Comparison of ENCODE assay signal across 8 cellular contexts in the genomic region with DNA sequence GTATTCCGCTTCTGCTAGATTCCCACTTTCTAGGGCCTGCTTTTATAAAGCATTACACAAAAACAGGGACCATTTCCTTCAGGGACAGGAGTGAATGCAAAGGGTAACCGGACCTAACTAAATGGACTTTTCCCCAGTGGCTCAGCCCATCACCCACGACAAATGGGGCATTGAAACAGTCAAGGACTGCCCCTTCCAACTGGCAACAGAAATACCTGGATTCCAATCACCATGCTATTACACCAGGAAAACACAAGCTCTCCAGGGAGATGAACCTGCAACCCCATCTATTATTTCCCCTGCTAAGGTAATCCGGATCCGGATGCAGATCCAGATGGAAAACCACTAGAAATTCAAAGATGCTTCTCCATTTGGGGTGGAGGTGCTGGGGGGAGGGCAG. TPM values are rescaled to one million over a fixed set of nuclear protein-coding genes. Genes with fewer than 3 reads are reported as not detected.
DNase-seq lines count a peak whose midpoint lies in the region; ATAC-seq and TF ChIP-seq lines count a peak whose summit lies in the region.

No MANE protein-coding gene starts in this region.

- ATAC-seq in body of pancreas (no peak), GM21515 (IDR thresholded peaks at IDR 0.05; ENCODE audit: unreplicated experiment) (no peak), GM21447 (IDR thresholded peaks at IDR 0.05; ENCODE audit: unreplicated experiment) (no peak)

- H3K4me1 ChIP-seq in HEK293 (ENCODE audit: control insufficient read depth, insufficient read depth, low read length) (peaks cover 17% of the 10 kb centered on the region), body of pancreas (peaks cover 21% of the 10 kb centered on the region), mesodermal cell (ENCODE audit: control insufficient read depth, insufficient read depth, low read length, poor library complexity, severe bottlenecking) (peaks cover 4% of the 10 kb centered on the region)

- WGBS in body of pancreas, 2 donors, result 17 to 22% methylated on average over 5 of the region's 5 CpGs
- WGBS in mesodermal cell (ENCODE audit: insufficient coverage in 2 of 2), 2 experiments, result 50% methylated on average over 2 to 3 of the region's 5 CpGs
- WGBS in lower leg skin, 2 donors, result 31 to 37% methylated on average over 5 of the region's 5 CpGs

- intact Hi-C loops in body of pancreas (cut with DNase I), result no loop called here
- intact Hi-C loops in lower leg skin (cut with DNase I; ENCODE audit: low total_unique reads), result no loop called here

- H3K27ac ChIP-seq in HEK293 (ENCODE audit: extremely low read depth, low read depth, low read length) (peak overlapping the region; percentile 86), body of pancreas (peak overlapping the region in 3 of 4 donors; percentile 79 to 91 (median 86)), mesodermal cell (ENCODE audit: low read depth, low read length, severe bottlenecking) (no peak overlapping the region)

- H3K4me3 ChIP-seq in AG09309 (ENCODE audit: control insufficient read depth, low read depth, low read length), result peak overlapping the region; percentile 71
- H3K4me3 ChIP-seq in HEK293 (ENCODE audit: low read depth, low read length), result peak overlapping the region; percentile 90
- H3K4me3 ChIP-seq in body of pancreas, result peak overlapping the region in 1 of 2 donors; percentile 51
- peak overlapping the region; percentile 84 for H3K4me3 ChIP-seq in mesodermal cell (ENCODE audit: extremely low read depth, insufficient read depth, low read length, poor library complexity, severe bottlenecking)
- H3K4me3 ChIP-seq in lower leg skin (ENCODE audit: low read depth, poor library complexity, severe bottlenecking), result no peak overlapping the region

- no peaks in the 10 kb centered on the region for H3K27me3 ChIP-seq in body of pancreas

- POLR2A ChIA-PET in HEK293 (lab: Yijun Ruan, JAX), result interaction anchor here (0.7 to 2.8 kb wide), 27 partner anchors 8 to 480 kb away, joined by 3 to 56 read pairs (median 7); a partner anchor contains a TSS

- H3K9me3 ChIP-seq in HEK293 (ENCODE audit: control insufficient read depth, insufficient read depth, low read depth, low read length) (no peaks in the 10 kb centered on the region), body of pancreas (no peaks in the 10 kb centered on the region), mesodermal cell (ENCODE audit: control insufficient read depth, low read length) (no peaks in the 10 kb centered on the region)

- DNase-seq in AG09309 (ENCODE audit: low read depth), result no peak
- no peak for DNase-seq in body of pancreas
- no peak for DNase-seq in medulla oblongata (ENCODE audit: extremely low spot score)
- DNase-seq in lower leg skin (ENCODE audit: low spot score in 2 of 2), result no peak

- TF ChIP-seq POLR2A in body of pancreas (IDR thresholded peaks at IDR 0.05), result no peak
- TF ChIP-seq POLR2A in lower leg skin (IDR thresholded peaks at IDR 0.05), result no peak

- H3K36me3 ChIP-seq in HEK293 (ENCODE audit: control insufficient read depth in 2 of 2, insufficient read depth in 1 of 2, low read length in 2 of 2) (peaks cover 20 to 21% of the 10 kb centered on the region in 2 experiments), body of pancreas (replicated peaks in 1 of 2; ENCODE audit: insufficient read depth in 1 of 2, low read depth in 2 of 2) (no peaks in the 10 kb centered on the region), mesodermal cell (ENCODE audit: control insufficient read depth, insufficient read depth, low read length) (peaks cover 21% of the 10 kb centered on the region)

- no peak for TF ChIP-seq CTCF in AG09309 (IDR thresholded peaks at IDR 0.05; ENCODE audit: control insufficient read depth, insufficient read depth, low read depth, low read length, missing control alignments)
- no peak for TF ChIP-seq CTCF in HEK293 (tag by site-specific recombination; IDR thresholded peaks at IDR 0.05)
- TF ChIP-seq CTCF in body of pancreas (IDR thresholded peaks at IDR 0.05), result no peak
- no peak for TF ChIP-seq CTCF in lower leg skin (IDR thresholded peaks at IDR 0.05)

- CTCF ChIA-PET in HEK293 (lab: Yijun Ruan, JAX), result interaction anchor here (0.6 to 1.4 kb wide), 5 partner anchors 10 to 159 kb away, joined by 3 to 7 read pairs (median 4); no protein-coding TSS in a partner anchor

TF ChIP-seq in HEK293, 187 proteins besides CTCF, POLR2A, EP300 and RAD21:
- TF ChIP-seq IKZF3 (tag by site-specific recombination; IDR thresholded peaks at IDR 0.05), result 0 out of 2 replicates have a peak, but pooled peaks have one; percentile 6
- TF ChIP-seq ZNF654 (tag by site-specific recombination; IDR thresholded peaks at IDR 0.05; ENCODE audit: low read depth), result no peak
- TF ChIP-seq, protein P1, sequence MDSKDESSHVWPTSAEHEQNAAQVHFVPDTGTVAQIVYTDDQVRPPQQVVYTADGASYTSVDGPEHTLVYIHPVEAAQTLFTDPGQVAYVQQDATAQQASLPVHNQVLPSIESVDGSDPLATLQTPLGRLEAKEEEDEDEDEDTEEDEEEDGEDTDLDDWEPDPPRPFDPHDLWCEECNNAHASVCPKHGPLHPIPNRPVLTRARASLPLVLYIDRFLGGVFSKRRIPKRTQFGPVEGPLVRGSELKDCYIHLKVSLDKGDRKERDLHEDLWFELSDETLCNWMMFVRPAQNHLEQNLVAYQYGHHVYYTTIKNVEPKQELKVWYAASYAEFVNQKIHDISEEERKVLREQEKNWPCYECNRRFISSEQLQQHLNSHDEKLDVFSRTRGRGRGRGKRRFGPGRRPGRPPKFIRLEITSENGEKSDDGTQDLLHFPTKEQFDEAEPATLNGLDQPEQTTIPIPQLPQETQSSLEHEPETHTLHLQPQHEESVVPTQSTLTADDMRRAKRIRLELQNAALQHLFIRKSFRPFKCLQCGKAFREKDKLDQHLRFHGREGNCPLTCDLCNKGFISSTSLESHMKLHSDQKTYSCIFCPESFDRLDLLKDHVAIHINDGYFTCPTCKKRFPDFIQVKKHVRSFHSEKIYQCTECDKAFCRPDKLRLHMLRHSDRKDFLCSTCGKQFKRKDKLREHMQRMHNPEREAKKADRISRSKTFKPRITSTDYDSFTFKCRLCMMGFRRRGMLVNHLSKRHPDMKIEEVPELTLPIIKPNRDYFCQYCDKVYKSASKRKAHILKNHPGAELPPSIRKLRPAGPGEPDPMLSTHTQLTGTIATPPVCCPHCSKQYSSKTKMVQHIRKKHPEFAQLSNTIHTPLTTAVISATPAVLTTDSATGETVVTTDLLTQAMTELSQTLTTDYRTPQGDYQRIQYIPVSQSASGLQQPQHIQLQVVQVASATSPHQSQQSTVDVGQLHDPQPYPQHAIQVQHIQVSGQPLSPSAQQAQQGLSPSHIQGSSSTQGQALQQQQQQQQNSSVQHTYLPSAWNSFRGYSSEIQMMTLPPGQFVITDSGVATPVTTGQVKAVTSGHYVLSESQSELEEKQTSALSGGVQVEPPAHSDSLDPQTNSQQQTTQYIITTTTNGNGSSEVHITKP (tag by site-specific recombination; IDR thresholded peaks at IDR 0.05), result peak; percentile 86
- peak; percentile 27; the same call in 1 of the 2 replicates for TF ChIP-seq ZNF394 (tag by site-specific recombination; IDR thresholded peaks at IDR 0.05; ENCODE audit: borderline replicate concordance)
- TF ChIP-seq, protein P2, sequence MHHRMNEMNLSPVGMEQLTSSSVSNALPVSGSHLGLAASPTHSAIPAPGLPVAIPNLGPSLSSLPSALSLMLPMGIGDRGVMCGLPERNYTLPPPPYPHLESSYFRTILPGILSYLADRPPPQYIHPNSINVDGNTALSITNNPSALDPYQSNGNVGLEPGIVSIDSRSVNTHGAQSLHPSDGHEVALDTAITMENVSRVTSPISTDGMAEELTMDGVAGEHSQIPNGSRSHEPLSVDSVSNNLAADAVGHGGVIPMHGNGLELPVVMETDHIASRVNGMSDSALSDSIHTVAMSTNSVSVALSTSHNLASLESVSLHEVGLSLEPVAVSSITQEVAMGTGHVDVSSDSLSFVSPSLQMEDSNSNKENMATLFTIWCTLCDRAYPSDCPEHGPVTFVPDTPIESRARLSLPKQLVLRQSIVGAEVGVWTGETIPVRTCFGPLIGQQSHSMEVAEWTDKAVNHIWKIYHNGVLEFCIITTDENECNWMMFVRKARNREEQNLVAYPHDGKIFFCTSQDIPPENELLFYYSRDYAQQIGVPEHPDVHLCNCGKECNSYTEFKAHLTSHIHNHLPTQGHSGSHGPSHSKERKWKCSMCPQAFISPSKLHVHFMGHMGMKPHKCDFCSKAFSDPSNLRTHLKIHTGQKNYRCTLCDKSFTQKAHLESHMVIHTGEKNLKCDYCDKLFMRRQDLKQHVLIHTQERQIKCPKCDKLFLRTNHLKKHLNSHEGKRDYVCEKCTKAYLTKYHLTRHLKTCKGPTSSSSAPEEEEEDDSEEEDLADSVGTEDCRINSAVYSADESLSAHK (tag by site-specific recombination; IDR thresholded peaks at IDR 0.05), result peak; percentile 94
- TF ChIP-seq ZNF184 (tag by site-specific recombination; IDR thresholded peaks at IDR 0.05), result no peak
- TF ChIP-seq, protein P3, sequence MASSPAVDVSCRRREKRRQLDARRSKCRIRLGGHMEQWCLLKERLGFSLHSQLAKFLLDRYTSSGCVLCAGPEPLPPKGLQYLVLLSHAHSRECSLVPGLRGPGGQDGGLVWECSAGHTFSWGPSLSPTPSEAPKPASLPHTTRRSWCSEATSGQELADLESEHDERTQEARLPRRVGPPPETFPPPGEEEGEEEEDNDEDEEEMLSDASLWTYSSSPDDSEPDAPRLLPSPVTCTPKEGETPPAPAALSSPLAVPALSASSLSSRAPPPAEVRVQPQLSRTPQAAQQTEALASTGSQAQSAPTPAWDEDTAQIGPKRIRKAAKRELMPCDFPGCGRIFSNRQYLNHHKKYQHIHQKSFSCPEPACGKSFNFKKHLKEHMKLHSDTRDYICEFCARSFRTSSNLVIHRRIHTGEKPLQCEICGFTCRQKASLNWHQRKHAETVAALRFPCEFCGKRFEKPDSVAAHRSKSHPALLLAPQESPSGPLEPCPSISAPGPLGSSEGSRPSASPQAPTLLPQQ (tag by site-specific recombination; IDR thresholded peaks at IDR 0.05), result no peak

RNA-seq across cellular contexts. Expression of a gene that starts 1.0 kb away (rescaled TPM):
- total RNA-seq in body of pancreas (10 to 100 TPM; 13.5 to 42.5 TPM), lower leg skin (10 to 100 TPM in 1 of 4 donors, 1 to 10 TPM in 3; 3.5 to 16.8 (median 9.8) TPM)
- 38.3 TPM for polyA plus RNA-seq in mesodermal cell (2013, experiment 1 of 2)
- polyA plus RNA-seq in mesodermal cell (2013, experiment 2 of 2), result 44.8 TPM

RNA-seq across cellular contexts. Expression of a gene that starts 1.3 kb away (rescaled TPM):
- total RNA-seq in body of pancreas, result 1 to 10 TPM; 4.9 to 8.2 TPM
- polyA plus RNA-seq in mesodermal cell (2013, experiment 1 of 2), result 14.2 TPM
- polyA plus RNA-seq in mesodermal cell (2013, experiment 2 of 2), result 13.9 TPM
- total RNA-seq in lower leg skin, result 10 to 100 TPM in 3 of 4 donors, 1 to 10 TPM in 1; 9.8 to 27.0 (median 11.8) TPM

RNA-seq across cellular contexts. Expression of a gene that starts 39.7 kb away (rescaled TPM):
- total RNA-seq in body of pancreas, result 10 to 100 TPM; 24.4 to 26.7 TPM
- 227 TPM for polyA plus RNA-seq in mesodermal cell (2013, experiment 1 of 2)
- 235 TPM for polyA plus RNA-seq in mesodermal cell (2013, experiment 2 of 2)
- total RNA-seq in lower leg skin, result 10 to 100 TPM; 35.3 to 85.6 (median 56.3) TPM
